ENCODE assay signal across 23 cellular contexts in genomic region chr6:89995296-89995695, GRCh38.
"Had no signal": no experiment of that assay in that cellular context is flagged by ENCODE, and none has a peak within 500 bp of the region (broad histone marks: within the 10 kb centered on the region; RNA-seq: fewer than 3 reads in every experiment).

No MANE protein-coding gene starts in this region.

- H3K36me3 Mint-ChIP-seq: natural killer cell had no signal

- H3K4me1 ChIP-seq: colonic mucosa, neural progenitor cell had no signal

- H3K27ac Mint-ChIP-seq: immature natural killer cell, natural killer cell, neural progenitor cell had no signal

- H3K9ac ChIP-seq: neural progenitor cell had no signal

- H3K4me3 Mint-ChIP-seq: immature natural killer cell, natural killer cell, neural progenitor cell had no signal

- DNase-seq: colonic mucosa; dermis blood vessel endothelial cell; erythroblast; foreskin keratinocyte; immature natural killer cell; kidney; left cardiac atrium; left ventricle myocardium superior; mesendoderm; natural killer cell; nucleus accumbens; ovary; sigmoid colon; stimulated activated CD4-positive, alpha-beta T cell treated with anti-CD3 and anti-CD28 coated beads, Interleukin-2, amount 100 ng/mL, for 24 hours; stimulated activated CD4-positive, alpha-beta T cell treated with anti-CD3 and anti-CD28 coated beads, Interleukin-4, amount 100 ng/mL, for 4 hours; stimulated activated naive CD4-positive, alpha-beta T cell treated with Interleukin-2 at 50 U/mL for 16 hours; tibial artery; upper lobe of right lung had no signal

- ATAC-seq: foreskin keratinocyte, left cardiac atrium, left ventricle myocardium superior, natural killer cell, upper lobe of right lung had no signal

- H3K36me3 ChIP-seq: colonic mucosa, neural progenitor cell, ovary, right atrium auricular region, sigmoid colon, tibial artery, upper lobe of right lung, vagina had no signal

- H3K9me3 Mint-ChIP-seq: immature natural killer cell, natural killer cell had no signal

- H3K27ac ChIP-seq: colonic mucosa, foreskin keratinocyte, neural progenitor cell, ovary, right atrium auricular region, sigmoid colon, skin epidermis, tibial artery, upper lobe of right lung, vagina had no signal

- H3K9me3 ChIP-seq: colonic mucosa, ovary, right atrium auricular region, sigmoid colon, tibial artery, upper lobe of right lung, vagina had no signal

- H2AFZ ChIP-seq: neural progenitor cell had no signal

- H3K4me3 ChIP-seq: colonic mucosa, lung, neural progenitor cell, ovary, right atrium auricular region, sigmoid colon, skin epidermis, tibial artery, upper lobe of right lung, vagina had no signal

- H3K27me3 ChIP-seq: colonic mucosa, foreskin keratinocyte, neural progenitor cell, ovary, right atrium auricular region, sigmoid colon, tibial artery, upper lobe of right lung, vagina had no signal

- H3K4me2 ChIP-seq: neural progenitor cell had no signal
